2 cellular contexts compared by ENCODE assay signal in the genomic region with DNA sequence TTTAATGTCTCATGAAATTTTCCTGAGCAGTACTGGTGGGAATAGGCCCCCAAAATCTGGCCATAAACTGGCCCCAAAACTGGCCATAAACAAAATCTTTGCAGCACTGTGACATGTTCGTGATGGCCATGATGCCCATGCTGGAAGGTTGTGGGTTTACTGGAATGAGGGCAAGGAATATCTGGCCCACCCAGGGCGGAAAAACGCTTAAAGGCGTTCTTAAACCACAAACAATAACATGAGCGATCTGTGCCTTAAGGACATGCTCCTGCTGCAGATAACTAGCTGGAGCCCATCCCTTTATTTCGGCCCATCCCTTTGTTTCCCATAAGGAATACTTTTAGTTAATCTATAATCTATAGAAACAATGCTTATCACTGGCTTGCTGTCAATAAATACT. TPM values are rescaled to one million over a fixed set of nuclear protein-coding genes. Genes with fewer than 3 reads are reported as not detected.
"Had no signal": no experiment of that assay in that cellular context is flagged by ENCODE, and none has a peak within 500 bp of the region (broad histone marks: within the 10 kb centered on the region; RNA-seq: fewer than 3 reads in every experiment).

No MANE protein-coding gene starts in this region.

RNA-seq across cellular contexts. Expression of a gene that starts 50.7 kb away (rescaled TPM):
- total RNA-seq: dermis microvascular lymphatic vessel endothelial cell, fibroblast of villous mesenchyme had no signal
